Comparison of ENCODE assay signal across 26 cellular contexts in genomic region chrX:152923599-152923998, GRCh38.
"Had no signal": no experiment of that assay in that cellular context is flagged by ENCODE, and none has a peak within 500 bp of the region (broad histone marks: within the 10 kb centered on the region; RNA-seq: fewer than 3 reads in every experiment).

No MANE protein-coding gene starts in this region.

- H3K4me3 ChIP-seq: esophagus muscularis mucosa, gastroesophageal sphincter, heart left ventricle, left lung, mucosa of descending colon, neural progenitor cell, right lobe of liver, thoracic aorta, tibial nerve, upper lobe of left lung had no signal

- H3K27ac Mint-ChIP-seq: mesothelial cell of epicardium; naive B cell; nephron; neural progenitor cell; progenitor cell of endocrine pancreas; stimulated activated naive B cell treated with anti-CD40 and anti-IgM and Interleukin-4, amounts not matched to agents 10 μg/mL and 1 μg/mL and 100 μg/mL, for 72 hours; stimulated activated naive CD8-positive, alpha-beta T cell treated with anti-CD3 and anti-CD28 coated beads, Interleukin-15, Interleukin-2, amounts not matched to agents 100 ng/mL and 50 ng/mL, for 24 hours had no signal

- H3K36me3 ChIP-seq: esophagus muscularis mucosa, gastroesophageal sphincter, heart left ventricle, left lung, neural progenitor cell, right lobe of liver, thoracic aorta, tibial nerve, upper lobe of left lung had no signal

- DNase-seq: dermis blood vessel endothelial cell; effector memory CD4-positive, alpha-beta T cell; foreskin keratinocyte; heart left ventricle; hippocampal formation; left cardiac atrium; left lung; mesenchymal stem cell; mucosa of descending colon; naive B cell; right lobe of liver; small intestine; stimulated activated CD4-positive, alpha-beta T cell treated with anti-CD3 and anti-CD28 coated beads, Interleukin-15, amount 100 ng/mL, for 24 hours; stimulated activated CD4-positive, alpha-beta T cell treated with anti-CD3 and anti-CD28 coated beads, Interleukin-2, amount 100 ng/mL, for 48 hours; stimulated activated naive B cell treated with anti-CD40 and anti-IgM and Interleukin-4, amounts not matched to agents 10 μg/mL and 1 μg/mL and 100 μg/mL, for 72 hours; upper lobe of left lung had no signal

- H3K36me3 Mint-ChIP-seq: naive B cell; neural progenitor cell; stimulated activated naive B cell treated with anti-CD40 and anti-IgM and Interleukin-4, amounts not matched to agents 10 μg/mL and 1 μg/mL and 100 μg/mL, for 72 hours had no signal

- H3K9me3 Mint-ChIP-seq: mesothelial cell of epicardium; naive B cell; stimulated activated naive B cell treated with anti-CD40 and anti-IgM and Interleukin-4, amounts not matched to agents 10 μg/mL and 1 μg/mL and 100 μg/mL, for 72 hours; stimulated activated naive CD8-positive, alpha-beta T cell treated with anti-CD3 and anti-CD28 coated beads, Interleukin-15, Interleukin-2, amounts not matched to agents 100 ng/mL and 50 ng/mL, for 24 hours had no signal

- H3K4me3 Mint-ChIP-seq: mesothelial cell of epicardium; naive B cell; nephron; neural progenitor cell; stimulated activated naive B cell treated with anti-CD40 and anti-IgM and Interleukin-4, amounts not matched to agents 10 μg/mL and 1 μg/mL and 100 μg/mL, for 72 hours; stimulated activated naive CD8-positive, alpha-beta T cell treated with anti-CD3 and anti-CD28 coated beads, Interleukin-15, Interleukin-2, amounts not matched to agents 100 ng/mL and 50 ng/mL, for 24 hours had no signal

- H3K27me3 ChIP-seq: esophagus muscularis mucosa, foreskin keratinocyte, gastroesophageal sphincter, left lung, neural progenitor cell, right lobe of liver, tibial nerve had no signal

- H3K27me3 Mint-ChIP-seq: naive B cell; progenitor cell of endocrine pancreas; stimulated activated naive CD8-positive, alpha-beta T cell treated with anti-CD3 and anti-CD28 coated beads, Interleukin-15, Interleukin-2, amounts not matched to agents 100 ng/mL and 50 ng/mL, for 24 hours had no signal

- H3K4me1 ChIP-seq: foreskin keratinocyte, heart left ventricle, left lung, neural progenitor cell, parathyroid adenoma, right lobe of liver, upper lobe of left lung had no signal

- H3K9me3 ChIP-seq: esophagus muscularis mucosa, gastroesophageal sphincter, heart left ventricle, left lung, mucosa of descending colon, right lobe of liver, thoracic aorta, tibial nerve, upper lobe of left lung had no signal

- H3K4me1 Mint-ChIP-seq: mesothelial cell of epicardium, nephron had no signal

- H3K27ac ChIP-seq: esophagus muscularis mucosa, foreskin keratinocyte, gastroesophageal sphincter, heart left ventricle, left lung, neural progenitor cell, parathyroid adenoma, right lobe of liver, thoracic aorta, tibial nerve, upper lobe of left lung had no signal

- ATAC-seq: foreskin keratinocyte; gastroesophageal sphincter; heart left ventricle; left cardiac atrium; left lung; mucosa of descending colon; right lobe of liver; stimulated activated naive B cell treated with anti-CD40 and anti-IgM and Interleukin-4, amounts not matched to agents 10 μg/mL and 1 μg/mL and 100 μg/mL, for 72 hours had no signal
